In genomic region chr19:43532571-43532961, GRCh38 we compare ENCODE assay signal across 8 cellular contexts. TPM values are rescaled to one million over a fixed set of nuclear protein-coding genes. Genes with fewer than 3 reads are reported as not detected.
DNase-seq lines count a peak whose midpoint lies in the region; ATAC-seq and TF ChIP-seq lines count a peak whose summit lies in the region.

No MANE protein-coding gene starts in this region.

- peak overlapping the region; percentile 49 for H4K91ac ChIP-seq in IMR-90 (ENCODE audit: insufficient read depth, low read depth, low read length)

- WGBS in IMR-90 (ENCODE audit: extremely low coverage in 2 of 2, insufficient read length in 1 of 2), 2 experiments, result 12% methylated on average over 3 of the region's 16 CpGs; no CpG with 5 or more reads in 1 of the 2 experiments

- H3K9me3 ChIP-seq in IMR-90 (ENCODE audit: control insufficient read depth, insufficient read depth, low read length) (no peaks in the 10 kb centered on the region), WERI-Rb-1 (ENCODE audit: severe bottlenecking) (no peaks in the 10 kb centered on the region)

- peak overlapping the region; percentile 12; the same call in 1 of the 2 replicates for H3K18ac ChIP-seq in IMR-90 (ENCODE audit: low read depth, low read length)

- H3K27me3 ChIP-seq in IMR-90 (ENCODE audit: control insufficient read depth, insufficient read depth, low read length) (no peaks in the 10 kb centered on the region), WERI-Rb-1 (ENCODE audit: insufficient read depth, low read depth, severe bottlenecking) (no peaks in the 10 kb centered on the region)

- CTCF ChIA-PET in IMR-90 (lab: Yijun Ruan, JAX), result interaction anchor here (0.6 kb wide), 1 partner anchor 183 kb away, joined by 3 read pairs; no protein-coding TSS in a partner anchor

- H3K79me1 ChIP-seq in IMR-90 (ENCODE audit: low read depth in 1 of 2, low read length in 2 of 2), result peaks cover 0 to 10% of the 10 kb centered on the region in 2 experiments; a peak in 2 of 4 replicates

- H4K20me1 ChIP-seq in IMR-90 (ENCODE audit: insufficient read depth, low read length), result peaks cover 5% of the 10 kb centered on the region

- H3K14ac ChIP-seq in IMR-90 (replicated peaks; ENCODE audit: low read depth, low read length), result peak overlapping the region; percentile 71

- peak; percentile 70 for DNase-seq in stimulated activated CD4-positive, alpha-beta T cell treated with anti-CD3 and anti-CD28 coated beads, Interleukin-1b, Interleukin-23, amount 100 ng/mL, for 48 hours
- DNase-seq in stimulated activated CD4-positive, alpha-beta T cell treated with anti-CD3 and anti-CD28 coated beads, Interleukin-15, amount 100 ng/mL, for 24 hours, result no peak
- DNase-seq in IMR-90 (no peak), WERI-Rb-1 (peak; percentile 49), Right ventricle myocardium superior (peak; percentile 76), retinal pigment epithelial cell (ENCODE audit: low read depth) (peak; percentile 54), hepatic stellate cell (ENCODE audit: low spot score) (no peak)

- dilution Hi-C loops in IMR-90 (cut with HindIII; ENCODE audit: low sequenced_read_pairs, unreplicated experiment), result no loop called here

- H3K56ac ChIP-seq in IMR-90 (ENCODE audit: extremely low read depth, insufficient read depth, low read length), result peak overlapping the region; percentile 84

- peak overlapping the region; percentile 39; the same call in 1 of the 3 replicates for H2BK15ac ChIP-seq in IMR-90 (ENCODE audit: low read depth, low read length)

- BruUV-seq in IMR-90 (replicated peaks; lab: Mats Ljungman, UMichigan), result no TSS peak

- no peak for TF ChIP-seq POLR2A in IMR-90 (IDR thresholded peaks at IDR 0.05; ENCODE audit: low read depth, low read length)

- H3K4me1 ChIP-seq in IMR-90 (ENCODE audit: control insufficient read depth, insufficient read depth, low read length), result peaks cover 6% of the 10 kb centered on the region

- peak overlapping the region; percentile 58 for H3K9ac ChIP-seq in IMR-90 (ENCODE audit: low read depth, low read length)

- in situ Hi-C loops in IMR-90 (cut with MboI; ENCODE audit: low sequenced_read_pairs), result no loop called here

- peak overlapping the region; percentile 63 for H3K23ac ChIP-seq in IMR-90 (ENCODE audit: low read depth, low read length)

- H3K4me3 ChIP-seq in IMR-90 (ENCODE audit: insufficient read depth, low read depth, low read length) (peak overlapping the region; percentile 55), WERI-Rb-1 (ENCODE audit: low read depth, low read length) (peak overlapping the region; percentile 77), retinal pigment epithelial cell (ENCODE audit: low read length) (peak overlapping the region; percentile 43)

- TF ChIP-seq CTCF in IMR-90 (conservative IDR thresholded peaks at IDR 0.05; ENCODE audit: low read depth, low read length) (no peak), WERI-Rb-1 (IDR thresholded peaks at IDR 0.05; ENCODE audit: low read depth, low read length) (no peak), retinal pigment epithelial cell (conservative IDR thresholded peaks at IDR 0.05; ENCODE audit: low read depth, low read length) (no peak)

- H3K4me2 ChIP-seq in IMR-90 (ENCODE audit: low read depth, low read length), result peak overlapping the region; percentile 87

- H2BK120ac ChIP-seq in IMR-90 (ENCODE audit: low read depth, low read length), result peak overlapping the region; percentile 66

- H3K27ac ChIP-seq in IMR-90 (ENCODE audit: insufficient read depth, low read length) (peak overlapping the region; percentile 50), WERI-Rb-1 (peak overlapping the region; percentile 78)

- H4K5ac ChIP-seq in IMR-90 (ENCODE audit: low read depth, low read length), result peak overlapping the region; percentile 89

- peak overlapping the region; percentile 91 for H3K4ac ChIP-seq in IMR-90 (ENCODE audit: low read depth, low read length)

- H4K8ac ChIP-seq in IMR-90 (ENCODE audit: low read depth in 2 of 2, low read length in 2 of 2), result peak overlapping the region; percentile 84 to 95

- peaks cover 12% of the 10 kb centered on the region; the same call in 1 of the 2 replicates for H3K9me1 ChIP-seq in IMR-90 (ENCODE audit: insufficient read depth, low read length)

- peak overlapping the region; percentile 87 for H2AFZ ChIP-seq in IMR-90 (replicated peaks; ENCODE audit: low read length, poor library complexity)

- POLR2A ChIA-PET in IMR-90 (lab: Charles Lee; ENCODE audit: unreplicated experiment), result interaction anchor here (0.6 kb wide), 1 partner anchor 64 kb away, joined by 8 read pairs; no protein-coding TSS in a partner anchor

- no peaks in the 10 kb centered on the region for H3K36me3 ChIP-seq in IMR-90 (ENCODE audit: control insufficient read depth, insufficient read depth, low read length)
- H3K36me3 ChIP-seq in WERI-Rb-1, result peaks cover 4% of the 10 kb centered on the region

- TF ChIP-seq RAD21 in IMR-90 (IDR thresholded peaks at IDR 0.05; ENCODE audit: low read length), result no peak

- H2BK5ac ChIP-seq in IMR-90 (ENCODE audit: low read depth, low read length, poor library complexity, severe bottlenecking), result peak overlapping the region; percentile 67

- ATAC-seq in IMR-90 (ENCODE audit: low read depth) (peak; percentile 0), Right ventricle myocardium superior (ENCODE audit: poor library complexity) (peak; percentile 7), HG02642 (IDR thresholded peaks at IDR 0.05; ENCODE audit: poor library complexity, unreplicated experiment) (no peak)

- H2BK20ac ChIP-seq in IMR-90 (ENCODE audit: low read depth, low read length), result no peak overlapping the region

- peak overlapping the region; percentile 97 for H2AK9ac ChIP-seq in IMR-90 (replicated peaks; ENCODE audit: low read depth, low read length, poor library complexity)

- intact Hi-C loops in IMR-90 (cut with micrococcal nuclease) (no loop called here), Right ventricle myocardium superior (cut with DNase I) (no loop called here)

- H2AK5ac ChIP-seq in IMR-90 (ENCODE audit: low read depth, low read length), result peak overlapping the region; percentile 72

TF ChIP-seq in IMR-90, 13 proteins besides CTCF, POLR2A, EP300 and RAD21 (continues in another document):
- TF ChIP-seq CHD1 (IDR thresholded peaks at IDR 0.05; ENCODE audit: low read depth, low read length), result no peak
- TF ChIP-seq MAZ (IDR thresholded peaks at IDR 0.05; ENCODE audit: borderline replicate concordance, low read depth, low read length), result no peak
- TF ChIP-seq USF2 (IDR thresholded peaks at IDR 0.05; ENCODE audit: low read depth, low read length), result no peak
- TF ChIP-seq RFX5 (IDR thresholded peaks at IDR 0.05; ENCODE audit: low read depth, low read length), result no peak
- no peak for TF ChIP-seq MXI1 (IDR thresholded peaks at IDR 0.05; ENCODE audit: borderline replicate concordance, low read depth, low read length)
- TF ChIP-seq MAFK (IDR thresholded peaks at IDR 0.05; ENCODE audit: low read depth, low read length), result no peak
- no peak for TF ChIP-seq BHLHE40 (IDR thresholded peaks at IDR 0.05; ENCODE audit: low read depth, low read length)
- no peak for TF ChIP-seq FOS (IDR thresholded peaks at IDR 0.05; ENCODE audit: low read depth, low read length)
- TF ChIP-seq NFE2L2 (IDR thresholded peaks at IDR 0.05; ENCODE audit: low read depth, low read length), result no peak
- no peak for TF ChIP-seq SMC3 (IDR thresholded peaks at IDR 0.05; ENCODE audit: low read depth, low read length)
- no peak for TF ChIP-seq RCOR1 (IDR thresholded peaks at IDR 0.05; ENCODE audit: insufficient replicate concordance, low read length)
- TF ChIP-seq, protein P1, sequence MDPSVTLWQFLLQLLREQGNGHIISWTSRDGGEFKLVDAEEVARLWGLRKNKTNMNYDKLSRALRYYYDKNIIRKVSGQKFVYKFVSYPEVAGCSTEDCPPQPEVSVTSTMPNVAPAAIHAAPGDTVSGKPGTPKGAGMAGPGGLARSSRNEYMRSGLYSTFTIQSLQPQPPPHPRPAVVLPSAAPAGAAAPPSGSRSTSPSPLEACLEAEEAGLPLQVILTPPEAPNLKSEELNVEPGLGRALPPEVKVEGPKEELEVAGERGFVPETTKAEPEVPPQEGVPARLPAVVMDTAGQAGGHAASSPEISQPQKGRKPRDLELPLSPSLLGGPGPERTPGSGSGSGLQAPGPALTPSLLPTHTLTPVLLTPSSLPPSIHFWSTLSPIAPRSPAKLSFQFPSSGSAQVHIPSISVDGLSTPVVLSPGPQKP (IDR thresholded peaks at IDR 0.05; ENCODE audit: borderline replicate concordance, low read depth, low read length), result no peak

RNA-seq across cellular contexts. Expression of gene ZNF575, which starts 0.4 kb away (rescaled TPM):
- total RNA-seq in IMR-90 (2012; rRNA removed), result not detected in 2 replicates
- 0.77 and 0.87 TPM in 2 replicates for polyA plus RNA-seq in IMR-90 (2012; rRNA removed)
- 0.60 and 1.3 TPM in 2 replicates for polyA plus RNA-seq in IMR-90 (2012; cell fraction: cytosol; rRNA removed)
- 1.1 and 1.6 TPM in 2 replicates for polyA plus RNA-seq in IMR-90 (2012; cell fraction: nucleus; rRNA removed; ENCODE audit: low replicate concordance)
- total RNA-seq in Right ventricle myocardium superior, result 1.5 TPM

RNA-seq across cellular contexts. Expression of gene ETHE1, which starts 5.6 kb away (rescaled TPM):
- total RNA-seq in IMR-90 (2012; rRNA removed) (141 and 161 TPM in 2 replicates), Right ventricle myocardium superior (14.7 TPM)
- 233 and 249 TPM in 2 replicates for polyA plus RNA-seq in IMR-90 (2012; rRNA removed)
- 116 and 285 TPM in 2 replicates for polyA plus RNA-seq in IMR-90 (2012; cell fraction: cytosol; rRNA removed)
- polyA plus RNA-seq in IMR-90 (2012; cell fraction: nucleus; rRNA removed; ENCODE audit: low replicate concordance), result 66.3 and 168 TPM in 2 replicates

RNA-seq across cellular contexts. Expression of gene PHLDB3, which starts 28.0 kb away (rescaled TPM):
- total RNA-seq in IMR-90 (2012; rRNA removed), result 2.9 and 3.3 TPM in 2 replicates
- polyA plus RNA-seq in IMR-90 (2012; rRNA removed), result 10.6 and 12.4 TPM in 2 replicates
- polyA plus RNA-seq in IMR-90 (2012; cell fraction: cytosol; rRNA removed), result 9.0 and 10.1 TPM in 2 replicates
- 34.5 and 54.5 TPM in 2 replicates for polyA plus RNA-seq in IMR-90 (2012; cell fraction: nucleus; rRNA removed; ENCODE audit: low replicate concordance)
- 6.2 TPM for total RNA-seq in Right ventricle myocardium superior

RNA-seq across cellular contexts. Expression of gene XRCC1, which starts 42.8 kb away (rescaled TPM):
- 12.2 and 12.5 TPM in 2 replicates for total RNA-seq in IMR-90 (2012; rRNA removed)
- polyA plus RNA-seq in IMR-90 (2012; rRNA removed), result 21.3 and 25.9 TPM in 2 replicates
- polyA plus RNA-seq in IMR-90 (2012; cell fraction: cytosol; rRNA removed), result 18.9 and 21.7 TPM in 2 replicates
- polyA plus RNA-seq in IMR-90 (2012; cell fraction: nucleus; rRNA removed; ENCODE audit: low replicate concordance), result 14.3 and 17.2 TPM in 2 replicates
- total RNA-seq in Right ventricle myocardium superior, result 12.4 TPM

RNA-seq across cellular contexts. Expression of gene PINLYP, which starts 43.0 kb away (rescaled TPM):
- total RNA-seq in IMR-90 (2012; rRNA removed) (0.54 and 0.83 TPM in 2 replicates), Right ventricle myocardium superior (0.46 TPM)
- polyA plus RNA-seq in IMR-90 (2012; rRNA removed), result 1.0 and 1.4 TPM in 2 replicates
- polyA plus RNA-seq in IMR-90 (2012; cell fraction: cytosol; rRNA removed), result 1.0 and 1.5 TPM in 2 replicates
- 2.4 and 3.2 TPM in 2 replicates for polyA plus RNA-seq in IMR-90 (2012; cell fraction: nucleus; rRNA removed; ENCODE audit: low replicate concordance)

Comparison
In these comparisons a context has a peak if more than half of its experiments do, and no peak if none do; other contexts are left out.
1. DNase-seq: peak in stimulated activated CD4-positive, alpha-beta T cell treated with anti-CD3 and anti-CD28 coated beads, Interleukin-1b, Interleukin-23, amount 100 ng/mL, for 48 hours (single experiment), WERI-Rb-1 (single experiment), Right ventricle myocardium superior (single experiment) and retinal pigment epithelial cell (single experiment); none in stimulated activated CD4-positive, alpha-beta T cell treated with anti-CD3 and anti-CD28 coated beads, Interleukin-15, amount 100 ng/mL, for 24 hours (single experiment), IMR-90 (single experiment) and hepatic stellate cell (single experiment).
2. Peak in every context shown above with its lines, with median percentiles within 50 percentile points of each other: H3K4me3 ChIP-seq.